Comparison of ENCODE assay signal across 7 cellular contexts in the genomic region with DNA sequence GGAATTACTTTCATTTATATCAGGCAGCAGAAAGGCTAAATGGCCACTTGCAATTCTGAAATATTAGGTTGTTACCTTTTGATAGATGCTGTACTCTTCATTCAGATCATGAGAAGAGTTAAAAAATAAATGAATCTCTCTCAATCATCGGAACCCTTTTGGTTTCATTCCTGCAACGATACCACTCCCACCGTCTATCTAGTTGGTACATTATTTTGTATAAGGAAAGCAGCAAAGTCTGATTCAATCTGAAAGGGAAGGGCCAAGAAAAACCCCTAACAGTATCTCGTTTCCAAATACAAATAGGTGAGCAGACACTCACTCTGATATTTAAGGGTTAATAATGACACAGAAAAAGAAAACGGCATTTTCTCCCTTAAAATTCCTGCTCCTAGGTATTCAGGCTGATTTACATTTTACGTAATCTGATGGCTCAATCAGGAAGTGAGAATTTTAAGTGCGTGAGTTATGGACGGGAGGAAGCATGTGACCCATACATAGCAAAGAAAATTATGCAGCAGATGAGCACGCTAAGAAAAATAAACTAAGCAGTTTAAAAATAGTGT.
DNase-seq lines count a peak whose midpoint lies in the region; ATAC-seq and TF ChIP-seq lines count a peak whose summit lies in the region.

No MANE protein-coding gene starts in this region.

- peaks cover 89% of the 10 kb centered on the region for H3K4me1 ChIP-seq in GM23248 (ENCODE audit: insufficient read depth)
- peaks cover 68% of the 10 kb centered on the region for H3K4me1 ChIP-seq in Panc1 (ENCODE audit: control insufficient read depth, insufficient read depth, low read length)

- BruUV-seq in Panc1 (replicated peaks; lab: Mats Ljungman, UMichigan) = no TSS peak

- no peak for TF ChIP-seq POLR2A in lower leg skin (IDR thresholded peaks at IDR 0.05)

- H3K9ac ChIP-seq in GM23248 = peak overlapping the region; percentile 59

- H3F3A ChIP-seq in GM23248 (ENCODE audit: insufficient read depth) = peaks cover 85% of the 10 kb centered on the region

- no peaks in the 10 kb centered on the region for H3K9me2 ChIP-seq in GM23248 (ENCODE audit: insufficient read depth)

- POLR2A ChIA-PET in Panc1 (lab: Charles Lee) = interaction anchor here (1.8 kb wide), 1 partner anchor 32 kb away, joined by 7 read pairs; no protein-coding TSS in a partner anchor

- H3K4me3 Mint-ChIP-seq in effector memory CD8-positive, alpha-beta T cell = peak overlapping the region; percentile 87 to 92
- peak overlapping the region; percentile 14 to 63 (median 38) for H3K4me3 Mint-ChIP-seq in nephron

- H3K4me1 Mint-ChIP-seq in effector memory CD8-positive, alpha-beta T cell (ENCODE audit: low read depth in 2 of 2) = peaks cover 76 to 96% of the 10 kb centered on the region in 2 donors
- H3K4me1 Mint-ChIP-seq in nephron = peaks cover 18% of the 10 kb centered on the region

- TF ChIP-seq CTCF in Panc1 (IDR thresholded peaks at IDR 0.05) (no peak), nephron (IDR thresholded peaks at IDR 0.05; ENCODE audit: unreplicated experiment in 3 of 3) (no peak), lower leg skin (IDR thresholded peaks at IDR 0.05) (no peak)

- H3K36me3 Mint-ChIP-seq in effector memory CD8-positive, alpha-beta T cell (ENCODE audit: insufficient read depth) = peaks cover 86% of the 10 kb centered on the region
- no peaks in the 10 kb centered on the region for H3K36me3 Mint-ChIP-seq in nephron (ENCODE audit: low read depth)

- in situ Hi-C loops in GM23248 (cut with MboI) (no loop called here), Panc1 (cut with HindIII; ENCODE audit: low pct_unique_long_range_greater_than_20kb, low sequenced_read_pairs) (no loop called here)

- H3K4me2 ChIP-seq in GM23248 (ENCODE audit: unreplicated experiment) = peak overlapping the region; percentile 77

- CTCF ChIA-PET in Panc1 (lab: Charles Lee) = no interaction called here

- H2AFZ ChIP-seq in GM23248 = no peak overlapping the region

- H4K20me1 ChIP-seq in GM23248 (ENCODE audit: insufficient read depth) = peaks cover 4% of the 10 kb centered on the region; the same call in 1 of the 2 replicates

- H3K9me3 Mint-ChIP-seq in effector memory CD8-positive, alpha-beta T cell = no peaks in the 10 kb centered on the region
- no peaks in the 10 kb centered on the region for H3K9me3 Mint-ChIP-seq in nephron

- 0 out of 2 replicates have a peak, but pooled peaks have one; percentile 24 for ATAC-seq in Panc1
- ATAC-seq in effector memory CD8-positive, alpha-beta T cell (replicated peaks) = peak; percentile 23

- no peaks in the 10 kb centered on the region for H3K27me3 Mint-ChIP-seq in effector memory CD8-positive, alpha-beta T cell
- H3K27me3 Mint-ChIP-seq in nephron (ENCODE audit: low read depth) = peaks cover 4% of the 10 kb centered on the region

- peak; percentile 75 for DNase-seq in GM23248
- peak; percentile 82 for DNase-seq in Panc1 (ENCODE audit: low read depth, low spot score)
- no peak for DNase-seq in effector memory CD8-positive, alpha-beta T cell
- no peak for DNase-seq in HUDEP-2 (lab: John Stamatoyannopoulos, UW; ENCODE audit: unreplicated experiment in 76 of 76)
- no peak for DNase-seq in iPS-NIHi7 (ENCODE audit: extremely low spot score)
- DNase-seq in lower leg skin (ENCODE audit: low spot score in 2 of 2) = no peak

- intact Hi-C loops in Panc1 (cut with micrococcal nuclease; ENCODE audit: unreplicated experiment) (loop anchor here (5.0 kb wide), 1 partner anchor 46 kb away; no protein-coding TSS in a partner anchor), lower leg skin (cut with DNase I; ENCODE audit: low total_unique reads) (no loop called here)

- H3K79me2 ChIP-seq in GM23248 (ENCODE audit: insufficient read depth) = peaks cover 100% of the 10 kb centered on the region

- H3K27ac ChIP-seq in GM23248 (peak overlapping the region; percentile 67), Panc1 (ENCODE audit: low read length) (peak overlapping the region; percentile 99)

- H3K27me3 ChIP-seq in GM23248 (replicated peaks; ENCODE audit: insufficient read depth) (no peaks in the 10 kb centered on the region), Panc1 (ENCODE audit: control insufficient read depth, insufficient read depth, low read length) (no peaks in the 10 kb centered on the region)

- WGBS in GM23248 (ENCODE audit: low coverage in 1 of 2, low lambda C conversion rate in 2 of 2, missing lambda C conversion rate in 2 of 2), 2 experiments = 36 to 40% methylated on average over 9 of the region's 9 CpGs
- WGBS in lower leg skin, 2 donors = 13 to 18% methylated on average over 9 of the region's 9 CpGs

- no peaks in the 10 kb centered on the region for H3K9me3 ChIP-seq in GM23248 (ENCODE audit: low read depth)
- H3K9me3 ChIP-seq in Panc1 (ENCODE audit: control insufficient read depth, insufficient read depth, low read depth, low read length) = no peaks in the 10 kb centered on the region

- H3K27ac Mint-ChIP-seq in effector memory CD8-positive, alpha-beta T cell = peak overlapping the region; percentile 98 to 99
- peak overlapping the region in 1 of 3 experiments; percentile 33 for H3K27ac Mint-ChIP-seq in nephron

- H3K4me3 ChIP-seq in GM23248 (peak overlapping the region; percentile 56), Panc1 (ENCODE audit: low read depth in 2 of 2, low read length in 2 of 2) (peak overlapping the region; percentile 36 to 67), lower leg skin (ENCODE audit: low read depth, poor library complexity, severe bottlenecking) (no peak overlapping the region)

- H3K36me3 ChIP-seq in GM23248 (ENCODE audit: low read depth) = peaks cover 52% of the 10 kb centered on the region
- H3K36me3 ChIP-seq in Panc1 (ENCODE audit: control insufficient read depth, insufficient read depth, low read length) = peaks cover 9% of the 10 kb centered on the region

Comparison
In these comparisons a context has a peak if more than half of its experiments do, and no peak if none do; other contexts are left out.
1. DNase-seq: peak in GM23248 (single experiment) and Panc1 (single experiment); none in effector memory CD8-positive, alpha-beta T cell (0 of 3), HUDEP-2 (0 of 76), iPS-NIHi7 (single experiment) and lower leg skin (0 of 2).